Comparison of ENCODE assay signal across 22 cellular contexts in genomic region chr9:15235658-15236057, GRCh38.
"Had no signal": no experiment of that assay in that cellular context is flagged by ENCODE, and none has a peak within 500 bp of the region (broad histone marks: within the 10 kb centered on the region; RNA-seq: fewer than 3 reads in every experiment).

No MANE protein-coding gene starts in this region.

- H3K27ac Mint-ChIP-seq: effector memory CD8-positive, alpha-beta T cell; memory B cell; naive B cell; neural progenitor cell; stimulated activated naive CD8-positive, alpha-beta T cell treated with anti-CD3 and anti-CD28 coated beads, Interleukin-15, amount 100 ng/mL, for 72 hours had no signal

- H3K27ac ChIP-seq: gastrocnemius medialis, neural progenitor cell, parathyroid adenoma, prostate gland, right atrium auricular region, suprapubic skin, vagina had no signal

- H3K27me3 ChIP-seq: gastrocnemius medialis, neural progenitor cell, right atrium auricular region, suprapubic skin, vagina had no signal

- DNase-seq: cortex of kidney; effector memory CD8-positive, alpha-beta T cell; gastrocnemius medialis; head of caudate nucleus; naive B cell; stimulated activated CD4-positive, alpha-beta T cell treated with anti-CD3 and anti-CD28 coated beads, Interleukin-12 subunit alpha, Interleukin-12 subunit beta, amount 100 ng/mL, for 4 hours; stimulated activated CD4-positive, alpha-beta T cell treated with anti-CD3 and anti-CD28 coated beads, Interleukin-1b, Interleukin-23, amount 100 ng/mL, for 48 hours; stimulated activated CD4-positive, alpha-beta T cell treated with anti-CD3 and anti-CD28 coated beads, Interleukin-4, amount 100 ng/mL, for 1 hour; stimulated activated CD8-positive, alpha-beta memory T cell treated with anti-CD3 and anti-CD28 coated beads, Interleukin-4, amount 100 ng/mL, for 48 hours; stimulated activated naive CD4-positive, alpha-beta T cell; stimulated activated naive CD8-positive, alpha-beta T cell treated with anti-CD3 and anti-CD28 coated beads, Interleukin-15, amount 100 ng/mL, for 72 hours; trophoblast cell had no signal

- H3K4me1 ChIP-seq: gastrocnemius medialis, neural progenitor cell, parathyroid adenoma, prostate gland, right atrium auricular region, suprapubic skin had no signal

- ATAC-seq: effector memory CD8-positive, alpha-beta T cell; gastrocnemius medialis; left lobe of liver; natural killer cell treated with Interleukin-12 subunit alpha and Interleukin-12 subunit beta and Interleukin-15 and Interleukin-18, amount 100 ng/mL, for 72 hours; sciatic nerve; stimulated activated naive CD8-positive, alpha-beta T cell treated with anti-CD3 and anti-CD28 coated beads, Interleukin-15, amount 100 ng/mL, for 72 hours had no signal

- H3K27me3 Mint-ChIP-seq: effector memory CD8-positive, alpha-beta T cell; memory B cell; natural killer cell treated with Interleukin-12 subunit alpha and Interleukin-12 subunit beta and Interleukin-15 and Interleukin-18, amount 100 ng/mL, for 72 hours; stimulated activated naive CD8-positive, alpha-beta T cell treated with anti-CD3 and anti-CD28 coated beads, Interleukin-15, amount 100 ng/mL, for 72 hours had no signal

- H3K4me3 Mint-ChIP-seq: effector memory CD8-positive, alpha-beta T cell; memory B cell; natural killer cell treated with Interleukin-12 subunit alpha and Interleukin-12 subunit beta and Interleukin-15 and Interleukin-18, amount 100 ng/mL, for 72 hours; neural progenitor cell; stimulated activated naive CD8-positive, alpha-beta T cell treated with anti-CD3 and anti-CD28 coated beads, Interleukin-15, amount 100 ng/mL, for 72 hours had no signal

- H3K4me1 Mint-ChIP-seq: neural progenitor cell had no signal
